8 cellular contexts compared by ENCODE assay signal in genomic region chrX:12894074-12894691, GRCh38. TPM values are rescaled to one million over a fixed set of nuclear protein-coding genes. Genes with fewer than 3 reads are reported as not detected.
DNase-seq lines count a peak whose midpoint lies in the region; ATAC-seq, FAIRE-seq and TF ChIP-seq lines count a peak whose summit lies in the region.

No MANE protein-coding gene starts in this region.

- no peaks in the 10 kb centered on the region for H3K36me3 Mint-ChIP-seq in activated CD4-positive, alpha-beta T cell treated with anti-CD3 and anti-CD28 coated beads, Interleukin-2, amount 10 ng/mL, durations not matched to agents 24 days and 14 days (ENCODE audit: low read depth)
- H3K36me3 Mint-ChIP-seq in neural progenitor cell = no peaks in the 10 kb centered on the region

- H3K79me1 ChIP-seq in H1 (ENCODE audit: low read depth, low read length) = no peaks in the 10 kb centered on the region

- no peaks in the 10 kb centered on the region for H3K9me3 ChIP-seq in H1 (ENCODE audit: insufficient read depth in 2 of 2, low read depth in 1 of 2, low read length in 1 of 2)
- H3K9me3 ChIP-seq in neural progenitor cell (ENCODE audit: low read depth) = no peaks in the 10 kb centered on the region

- peak; percentile 90 for FAIRE-seq in H1 (lab: Jason Lieb, UNC)

- H3K4me1 ChIP-seq in H1 (replicated peaks in 1 of 4; ENCODE audit: control insufficient read depth in 3 of 4, insufficient read depth in 4 of 4, low read length in 3 of 4) (no peaks in the 10 kb centered on the region), neural progenitor cell (no peaks in the 10 kb centered on the region)

- no peaks in the 10 kb centered on the region for H3F3A ChIP-seq in neural progenitor cell (ENCODE audit: low read depth)

- H3K27me3 ChIP-seq in H1 (replicated peaks in 1 of 4; ENCODE audit: control insufficient read depth in 3 of 4, extremely low read depth in 1 of 4, insufficient read depth in 3 of 4, low read length in 3 of 4) (no peaks in the 10 kb centered on the region), neural progenitor cell (no peaks in the 10 kb centered on the region)

- peak; percentile 53 to 63 for TF ChIP-seq RAD21 in H1 (IDR thresholded peaks at IDR 0.05 in 1 of 2, conservative IDR thresholded peaks at IDR 0.05 in 1 of 2; ENCODE audit: low read depth in 2 of 2, low read length in 2 of 2)

- H3K23ac ChIP-seq in H1 (ENCODE audit: insufficient read length) = no peak overlapping the region

- H2AK5ac ChIP-seq in H1 (ENCODE audit: low read depth, low read length) = no peak overlapping the region

- H2BK5ac ChIP-seq in H1 (ENCODE audit: low read depth, low read length) = no peak overlapping the region

- no peaks in the 10 kb centered on the region for H3K27me3 Mint-ChIP-seq in activated CD4-positive, alpha-beta T cell treated with anti-CD3 and anti-CD28 coated beads, Interleukin-2, amount 10 ng/mL, durations not matched to agents 24 days and 14 days
- H3K27me3 Mint-ChIP-seq in neural progenitor cell (ENCODE audit: insufficient read depth, low read depth) = peaks cover 5% of the 10 kb centered on the region

- DNase-seq in DMS53 (lab: John Stamatoyannopoulos, UW) = peak; percentile 51
- DNase-seq in Kasumi-1 (lab: John Stamatoyannopoulos, UW) = peak; percentile 15 to 17
- peak; percentile 84 for DNase-seq in activated CD4-positive, alpha-beta T cell treated with anti-CD3 and anti-CD28 coated beads, Interleukin-2, amount 10 ng/mL, durations not matched to agents 24 days and 14 days
- DNase-seq in H1 (ENCODE audit: low read depth in 1 of 2, low spot score in 2 of 2) = no peak
- DNase-seq in neural progenitor cell (ENCODE audit: low spot score) = peak; percentile 26

- intact Hi-C loops in activated CD4-positive, alpha-beta T cell treated with anti-CD3 and anti-CD28 coated beads, Interleukin-2, amount 10 ng/mL, durations not matched to agents 24 days and 14 days (cut with micrococcal nuclease) = loop anchor here (1.0 to 5.0 kb wide), 3 partner anchors 80 to 1133 kb away; partner anchors contain the start of gene GEMIN8

- no peak overlapping the region for H4K5ac ChIP-seq in H1 (ENCODE audit: insufficient read length, low read depth, low read length)

- no peak overlapping the region for H3K18ac ChIP-seq in H1 (ENCODE audit: extremely low read depth, low read length)

- peak overlapping the region; percentile 3 for H3K27ac Mint-ChIP-seq in activated CD4-positive, alpha-beta T cell treated with anti-CD3 and anti-CD28 coated beads, Interleukin-2, amount 10 ng/mL, durations not matched to agents 24 days and 14 days
- no peak overlapping the region for H3K27ac Mint-ChIP-seq in neural progenitor cell

- H3K4me2 ChIP-seq in H1 (ENCODE audit: insufficient read depth in 1 of 2, low read depth in 2 of 2, low read length in 2 of 2) (no peak overlapping the region), neural progenitor cell (no peak overlapping the region)

- H3K4me3 ChIP-seq in H1 (ENCODE audit: extremely low read depth in 1 of 4, insufficient read depth in 2 of 4, low read depth in 3 of 4, low read length in 4 of 4) (no peak overlapping the region), neural progenitor cell (no peak overlapping the region)

- H3K27ac ChIP-seq in H1 (ENCODE audit: low read depth, low read length) = no peak overlapping the region
- H3K27ac ChIP-seq in neural progenitor cell = no peak overlapping the region

- no peak overlapping the region for H2BK20ac ChIP-seq in H1 (ENCODE audit: low read length)

- no peak for TF ChIP-seq EP300 in H1 (IDR thresholded peaks at IDR 0.05; ENCODE audit: borderline replicate concordance in 1 of 2, low read depth in 2 of 2, low read length in 2 of 2)

- no peak overlapping the region for H4K91ac ChIP-seq in H1 (replicated peaks; ENCODE audit: insufficient read length, low read length)

- no peak overlapping the region for H3K4me3 Mint-ChIP-seq in activated CD4-positive, alpha-beta T cell treated with anti-CD3 and anti-CD28 coated beads, Interleukin-2, amount 10 ng/mL, durations not matched to agents 24 days and 14 days
- H3K4me3 Mint-ChIP-seq in neural progenitor cell = no peak overlapping the region

- H3K79me2 ChIP-seq in H1 (ENCODE audit: control insufficient read depth in 1 of 2, insufficient read depth in 2 of 2, low read length in 2 of 2) (no peaks in the 10 kb centered on the region), neural progenitor cell (ENCODE audit: low read depth) (no peaks in the 10 kb centered on the region)

- POLR2A ChIA-PET in H1 (lab: Charles Lee; ENCODE audit: partially characterized antibody) = no interaction called here

- H3K56ac ChIP-seq in H1 (replicated peaks; ENCODE audit: insufficient read length, low read depth, low read length) = no peak overlapping the region

- no peak overlapping the region for H2BK120ac ChIP-seq in H1 (replicated peaks; ENCODE audit: low read depth, low read length)

- H2AFZ ChIP-seq in H1 (ENCODE audit: low read length) (no peak overlapping the region), neural progenitor cell (replicated peaks) (no peak overlapping the region)

- no peak for ATAC-seq in HG03457 (IDR thresholded peaks at IDR 0.05; ENCODE audit: unreplicated experiment)
- no peak for ATAC-seq in esophagus mucosa
- no peak for ATAC-seq in GM19463 (IDR thresholded peaks at IDR 0.05; ENCODE audit: unreplicated experiment)

- H4K20me1 ChIP-seq in H1 (replicated peaks in 1 of 2; ENCODE audit: control insufficient read depth in 1 of 2, insufficient read depth in 2 of 2, low read length in 2 of 2) = no peaks in the 10 kb centered on the region
- H4K20me1 ChIP-seq in neural progenitor cell (ENCODE audit: low read depth) = no peaks in the 10 kb centered on the region

- no peaks in the 10 kb centered on the region for H3K36me3 ChIP-seq in H1 (ENCODE audit: control insufficient read depth in 2 of 4, insufficient read depth in 4 of 4, low read length in 3 of 4)
- no peaks in the 10 kb centered on the region for H3K36me3 ChIP-seq in neural progenitor cell

- TF ChIP-seq CTCF in H1 (IDR thresholded peaks at IDR 0.05; ENCODE audit: control extremely low read depth in 1 of 3, insufficient read depth in 1 of 3, low read depth in 1 of 3, low read length in 3 of 3) = peak; percentile 15 to 44 (median 26)
- peak; percentile 55 for TF ChIP-seq CTCF in neural progenitor cell (IDR thresholded peaks at IDR 0.05)

- no peak overlapping the region for H4K8ac ChIP-seq in H1 (ENCODE audit: extremely low read depth, insufficient read depth, low read length)

- H3K4me1 Mint-ChIP-seq in activated CD4-positive, alpha-beta T cell treated with anti-CD3 and anti-CD28 coated beads, Interleukin-2, amount 10 ng/mL, durations not matched to agents 24 days and 14 days = peaks cover 46% of the 10 kb centered on the region
- H3K4me1 Mint-ChIP-seq in neural progenitor cell = no peaks in the 10 kb centered on the region

- H3K9ac ChIP-seq in H1 (replicated peaks in 1 of 4; ENCODE audit: extremely low read depth in 1 of 4, low read depth in 3 of 4, low read length in 3 of 4) (no peak overlapping the region), neural progenitor cell (no peak overlapping the region)

- CTCF ChIA-PET in H1 (lab: Charles Lee; ENCODE audit: partially characterized antibody) = interaction anchor here (1.0 to 1.7 kb wide), 4 partner anchors 9 to 89 kb away, joined by 3 to 11 read pairs (median 6); no protein-coding TSS in a partner anchor

- no peak overlapping the region for H3K14ac ChIP-seq in H1 (ENCODE audit: insufficient read length)

- WGBS in H1 (ENCODE audit: extremely low coverage in 1 of 2, insufficient coverage in 1 of 2, insufficient read length in 1 of 2, insufficient replicate concordance in 2 of 2, low coverage in 1 of 2, low lambda C conversion rate in 2 of 2, missing lambda C conversion rate in 1 of 2), 2 experiments = 58% methylated on average over 6 of the region's 7 CpGs; no CpG with 5 or more reads in 1 of the 2 experiments

- H2BK12ac ChIP-seq in H1 (ENCODE audit: low read depth, low read length) = no peak overlapping the region

- H3K4ac ChIP-seq in H1 (replicated peaks; ENCODE audit: insufficient read length, low read depth, low read length) = no peak overlapping the region

- H3K9me3 Mint-ChIP-seq in activated CD4-positive, alpha-beta T cell treated with anti-CD3 and anti-CD28 coated beads, Interleukin-2, amount 10 ng/mL, durations not matched to agents 24 days and 14 days = no peaks in the 10 kb centered on the region
- H3K9me3 Mint-ChIP-seq in neural progenitor cell = no peaks in the 10 kb centered on the region

- no peaks in the 10 kb centered on the region for H3K23me2 ChIP-seq in H1 (ENCODE audit: low read depth, low read length)

- no peak for TF ChIP-seq POLR2A in H1 (IDR thresholded peaks at IDR 0.05; ENCODE audit: control extremely low read depth in 1 of 2, low read depth in 2 of 2, low read length in 2 of 2)

- no peak overlapping the region for H2BK15ac ChIP-seq in H1 (ENCODE audit: low read length)

RNA-seq across cellular contexts. Expression of gene TLR8, which starts 12.2 kb away (rescaled TPM):
- not detected in 2 replicates for total RNA-seq in activated CD4-positive, alpha-beta T cell treated with anti-CD3 and anti-CD28 coated beads, Interleukin-2, amount 10 ng/mL, durations not matched to agents 24 days and 14 days
- total RNA-seq in H1 (2021; fragmentation: NEBNext Ultra II Directional; extraction: Animal tissue kit (Norgen Biotek cat#: 25700)) = not detected in 2 replicates
- polyA plus RNA-seq in H1 (2011; rRNA removed) = not detected in 2 replicates
- polyA plus RNA-seq in H1 (2011; cell fraction: cytosol; rRNA removed) = not detected
- polyA plus RNA-seq in H1 (2011; cell fraction: nucleus; rRNA removed) = not detected
- not detected in 4 replicates for polyA plus RNA-seq in H1 (2012, experiment 1 of 2)
- not detected for polyA plus RNA-seq in H1 (2012, experiment 2 of 2)
- not detected for polyA plus RNA-seq in H1 (2013, experiment 1 of 2)
- not detected for polyA plus RNA-seq in H1 (2013, experiment 2 of 2)
- polyA minus RNA-seq in H1 (2011; rRNA and poly(A)+ RNA removed) = not detected in 2 replicates
- not detected for polyA minus RNA-seq in H1 (2011; cell fraction: cytosol; rRNA and poly(A)+ RNA removed)
- not detected for polyA minus RNA-seq in H1 (2011; cell fraction: nucleus; rRNA and poly(A)+ RNA removed)
- total RNA-seq in neural progenitor cell (ENCODE audit: low replicate concordance) (not detected in 2 replicates), esophagus mucosa (0.32 TPM)

RNA-seq across cellular contexts. Expression of gene TLR7, which starts 27.3 kb away (rescaled TPM):
- total RNA-seq in activated CD4-positive, alpha-beta T cell treated with anti-CD3 and anti-CD28 coated beads, Interleukin-2, amount 10 ng/mL, durations not matched to agents 24 days and 14 days = 0.12 and 0.17 TPM in 2 replicates
- not detected in 2 replicates for total RNA-seq in H1 (2021; fragmentation: NEBNext Ultra II Directional; extraction: Animal tissue kit (Norgen Biotek cat#: 25700))
- polyA plus RNA-seq in H1 (2011; rRNA removed) = 0.02 TPM in 1 of 2 replicates, not detected in the other
- polyA plus RNA-seq in H1 (2011; cell fraction: cytosol; rRNA removed) = 0.01 TPM
- polyA plus RNA-seq in H1 (2011; cell fraction: nucleus; rRNA removed) = not detected
- not detected in 4 replicates for polyA plus RNA-seq in H1 (2012, experiment 1 of 2)
- polyA plus RNA-seq in H1 (2012, experiment 2 of 2) = not detected
- polyA plus RNA-seq in H1 (2013, experiment 1 of 2) = 0.06 TPM
- 0.07 TPM for polyA plus RNA-seq in H1 (2013, experiment 2 of 2)
- polyA minus RNA-seq in H1 (2011; rRNA and poly(A)+ RNA removed) = 0.06 TPM in 1 of 2 replicates, not detected in the other
- not detected for polyA minus RNA-seq in H1 (2011; cell fraction: cytosol; rRNA and poly(A)+ RNA removed)
- not detected for polyA minus RNA-seq in H1 (2011; cell fraction: nucleus; rRNA and poly(A)+ RNA removed)
- total RNA-seq in neural progenitor cell (ENCODE audit: low replicate concordance) (not detected in 2 replicates), esophagus mucosa (0.08 TPM)

Comparison
In these comparisons a context has a peak if more than half of its experiments do, and no peak if none do; other contexts are left out.
1. DNase-seq: peak in DMS53 (single experiment), Kasumi-1 (2 of 2), activated CD4-positive, alpha-beta T cell treated with anti-CD3 and anti-CD28 coated beads, Interleukin-2, amount 10 ng/mL, durations not matched to agents 24 days and 14 days (single experiment) and neural progenitor cell (single experiment); none in H1 (0 of 2).